18 cellular contexts compared by ENCODE assay signal in genomic region chr9:118271936-118272335, GRCh38.
"Had no signal": no experiment of that assay in that cellular context is flagged by ENCODE, and none has a peak within 500 bp of the region (broad histone marks: within the 10 kb centered on the region; RNA-seq: fewer than 3 reads in every experiment).

No MANE protein-coding gene starts in this region.

- H3K4me3 Mint-ChIP-seq: activated CD4-positive, alpha-beta memory T cell treated with anti-CD3 and anti-CD28 coated beads for 36 hours; activated CD4-positive, alpha-beta T cell treated with anti-CD3 and anti-CD28 coated beads for 36 hours; activated T-cell treated with anti-CD3 and anti-CD28 coated beads, Interleukin-2, amount 50 U/mL, for 24 hours; naive thymus-derived CD4-positive, alpha-beta T cell; stimulated activated memory B cell treated with anti-CD40 and anti-IgM and Interleukin-4, amounts not matched to agents 10 μg/mL and 1 μg/mL and 100 μg/mL, for 72 hours; T-cell had no signal

- ATAC-seq: activated CD4-positive, alpha-beta T cell treated with anti-CD3 and anti-CD28 coated beads for 36 hours; left lobe of liver; mucosa of descending colon; naive thymus-derived CD4-positive, alpha-beta T cell; stimulated activated memory B cell treated with anti-CD40 and anti-IgM and Interleukin-4, amounts not matched to agents 10 μg/mL and 1 μg/mL and 100 μg/mL, for 72 hours; T-cell had no signal

- H3K4me1 Mint-ChIP-seq: activated CD4-positive, alpha-beta T cell treated with anti-CD3 and anti-CD28 coated beads for 36 hours; naive thymus-derived CD4-positive, alpha-beta T cell; stimulated activated memory B cell treated with anti-CD40 and anti-IgM and Interleukin-4, amounts not matched to agents 10 μg/mL and 1 μg/mL and 100 μg/mL, for 72 hours; T-cell had no signal

- H3K36me3 ChIP-seq: colonic mucosa, esophagus muscularis mucosa, ovary, tibial artery had no signal

- H3K9me3 Mint-ChIP-seq: activated CD4-positive, alpha-beta memory T cell treated with anti-CD3 and anti-CD28 coated beads for 36 hours; stimulated activated memory B cell treated with anti-CD40 and anti-IgM and Interleukin-4, amounts not matched to agents 10 μg/mL and 1 μg/mL and 100 μg/mL, for 72 hours had no signal

- H3K36me3 Mint-ChIP-seq: activated CD4-positive, alpha-beta memory T cell treated with anti-CD3 and anti-CD28 coated beads for 36 hours; naive thymus-derived CD4-positive, alpha-beta T cell; stimulated activated memory B cell treated with anti-CD40 and anti-IgM and Interleukin-4, amounts not matched to agents 10 μg/mL and 1 μg/mL and 100 μg/mL, for 72 hours; T-cell had no signal

- H3K4me3 ChIP-seq: colonic mucosa, esophagus muscularis mucosa, mucosa of descending colon, ovary, tibial artery had no signal

- H3K27me3 ChIP-seq: colonic mucosa, esophagus muscularis mucosa, ovary, tibial artery had no signal

- H3K27ac ChIP-seq: colonic mucosa, esophagus muscularis mucosa, ovary, tibial artery, VCaP had no signal

- H3K4me1 ChIP-seq: colonic mucosa, esophagus muscularis mucosa, tibial artery had no signal

- H3K27me3 Mint-ChIP-seq: activated CD4-positive, alpha-beta memory T cell treated with anti-CD3 and anti-CD28 coated beads for 36 hours; activated CD4-positive, alpha-beta T cell treated with anti-CD3 and anti-CD28 coated beads for 36 hours; activated T-cell treated with anti-CD3 and anti-CD28 coated beads, Interleukin-2, amount 50 U/mL, for 24 hours; T-cell had no signal

- H3K9me3 ChIP-seq: colonic mucosa, esophagus muscularis mucosa, mucosa of descending colon, ovary, tibial artery had no signal

- H3K27ac Mint-ChIP-seq: activated CD4-positive, alpha-beta memory T cell treated with anti-CD3 and anti-CD28 coated beads for 36 hours; activated CD4-positive, alpha-beta T cell treated with anti-CD3 and anti-CD28 coated beads for 36 hours; activated T-cell treated with anti-CD3 and anti-CD28 coated beads, Interleukin-2, amount 50 U/mL, for 24 hours; naive thymus-derived CD4-positive, alpha-beta T cell; stimulated activated memory B cell treated with anti-CD40 and anti-IgM and Interleukin-4, amounts not matched to agents 10 μg/mL and 1 μg/mL and 100 μg/mL, for 72 hours; T-cell had no signal

- DNase-seq: activated CD4-positive, alpha-beta memory T cell treated with anti-CD3 and anti-CD28 coated beads for 36 hours; activated CD4-positive, alpha-beta T cell treated with anti-CD3 and anti-CD28 coated beads for 36 hours; activated effector memory CD4-positive, alpha-beta T cell treated with Interleukin-2 at 50 U/mL for 16 hours; activated naive CD4-positive, alpha-beta T cell treated with anti-CD3 and anti-CD28 coated beads, Interleukin-2, amount 50 U/mL, for 16 hours; activated T-cell treated with anti-CD3 and anti-CD28 coated beads, Interleukin-2, amount 50 U/mL, for 24 hours; central memory CD4-positive, alpha-beta T cell; colonic mucosa; islet precursor cell; mucosa of descending colon; naive thymus-derived CD4-positive, alpha-beta T cell; ovary; stimulated activated CD4-positive, alpha-beta T cell treated with anti-CD3 and anti-CD28 coated beads, Interleukin-2, amount 100 ng/mL, for 48 hours; T-cell; tibial artery had no signal
